Comparison of ENCODE assay signal across 8 cellular contexts in genomic region chr10:93701903-93702277, GRCh38. TPM values are rescaled to one million over a fixed set of nuclear protein-coding genes. Genes with fewer than 3 reads are reported as not detected.
DNase-seq lines count a peak whose midpoint lies in the region; ATAC-seq and TF ChIP-seq lines count a peak whose summit lies in the region.

No MANE protein-coding gene starts in this region.

- H3K27ac ChIP-seq in skeletal muscle tissue (ENCODE audit: low read depth, low read length): peak overlapping the region; percentile 80

- H3K36me3 Mint-ChIP-seq in activated T-cell treated with anti-CD3 and anti-CD28 coated beads, Interleukin-2, amount 50 U/mL, for 4 hours (ENCODE audit: insufficient read depth): peaks cover 8% of the 10 kb centered on the region

- peak overlapping the region; percentile 93 to 98 (median 96) for H3K4me3 ChIP-seq in skeletal muscle tissue (ENCODE audit: low read length in 3 of 3)

- peak overlapping the region; percentile 91 to 95 (median 95) for H3K9ac ChIP-seq in skeletal muscle tissue (ENCODE audit: low read depth in 1 of 3, low read length in 3 of 3)

- H3K4me1 Mint-ChIP-seq in activated T-cell treated with anti-CD3 and anti-CD28 coated beads, Interleukin-2, amount 50 U/mL, for 4 hours (ENCODE audit: low read depth): peaks cover 26% of the 10 kb centered on the region

- no peak for TF ChIP-seq CTCF in GM20000 (IDR thresholded peaks at IDR 0.05; ENCODE audit: extremely low read depth, missing control alignments)

- H3K27me3 Mint-ChIP-seq in activated T-cell treated with anti-CD3 and anti-CD28 coated beads, Interleukin-2, amount 50 U/mL, for 4 hours (ENCODE audit: low read depth): no peaks in the 10 kb centered on the region

- no peaks in the 10 kb centered on the region for H3K9me3 ChIP-seq in skeletal muscle tissue (ENCODE audit: control insufficient read depth in 3 of 3, low read length in 3 of 3)

- DNase-seq in ELR (ENCODE audit: low read depth) (peak; percentile 61), GM20000 (ENCODE audit: low spot score) (peak; percentile 32), HK-2 (ENCODE audit: unreplicated experiment) (peak; percentile 22), left ventricle myocardium superior (no peak), H4 (ENCODE audit: low spot score) (no peak), NCI-H1105 treated with DMSO at 0.1 percent for 48 hours (lab: John Stamatoyannopoulos, UW) (no peak)
- no peak for DNase-seq in activated T-cell treated with anti-CD3 and anti-CD28 coated beads, Interleukin-2, amount 50 U/mL, for 4 hours

- intact Hi-C loops in left ventricle myocardium superior (cut with micrococcal nuclease): no loop called here

- peaks cover 10 to 20% (median 20%) of the 10 kb centered on the region in 3 donors for H3K36me3 ChIP-seq in skeletal muscle tissue (ENCODE audit: control insufficient read depth in 3 of 3, insufficient read depth in 3 of 3, low read length in 3 of 3)

- peaks cover 5 to 15% (median 9%) of the 10 kb centered on the region in 3 donors for H3K4me1 ChIP-seq in skeletal muscle tissue (ENCODE audit: control insufficient read depth in 3 of 3, insufficient read depth in 3 of 3, low read length in 3 of 3)

- no peaks in the 10 kb centered on the region for H3K9me3 Mint-ChIP-seq in activated T-cell treated with anti-CD3 and anti-CD28 coated beads, Interleukin-2, amount 50 U/mL, for 4 hours

- no peaks in the 10 kb centered on the region for H3K27me3 ChIP-seq in skeletal muscle tissue (ENCODE audit: control insufficient read depth in 3 of 3, insufficient read depth in 3 of 3, low read length in 3 of 3)

- ATAC-seq in activated T-cell treated with anti-CD3 and anti-CD28 coated beads, Interleukin-2, amount 50 U/mL, for 4 hours: peak; percentile 19 to 24
- ATAC-seq in left ventricle myocardium superior: peak; percentile 29

- no peak overlapping the region for H3K4me3 Mint-ChIP-seq in activated T-cell treated with anti-CD3 and anti-CD28 coated beads, Interleukin-2, amount 50 U/mL, for 4 hours

RNA-seq across cellular contexts. Expression of gene FRA10AC1, which starts 0.5 kb away (rescaled TPM):
- 10 to 100 TPM; 10.1 to 11.1 (median 10.1) TPM for total RNA-seq in activated T-cell treated with anti-CD3 and anti-CD28 coated beads, Interleukin-2, amount 50 U/mL, for 4 hours
- total RNA-seq in left ventricle myocardium superior (15.5 TPM), skeletal muscle tissue (15.1 TPM)
- 0.74 and 2.0 TPM in 2 replicates for total RNA-seq in H4 (2014; rRNA removed; shearing (Covaris generic))

RNA-seq across cellular contexts. Expression of gene LGI1, which starts 55.8 kb away (rescaled TPM):
- not detected for total RNA-seq in activated T-cell treated with anti-CD3 and anti-CD28 coated beads, Interleukin-2, amount 50 U/mL, for 4 hours
- total RNA-seq in left ventricle myocardium superior: not detected
- total RNA-seq in skeletal muscle tissue: 9.4 TPM
- total RNA-seq in H4 (2014; rRNA removed; shearing (Covaris generic)): 0.08 TPM in 1 of 2 replicates, not detected in the other

Comparison
In these comparisons a context has a peak if more than half of its experiments do, and no peak if none do; other contexts are left out.
1. DNase-seq: peak in ELR (single experiment), GM20000 (single experiment) and HK-2 (single experiment); none in activated T-cell treated with anti-CD3 and anti-CD28 coated beads, Interleukin-2, amount 50 U/mL, for 4 hours (single experiment), left ventricle myocardium superior (single experiment), H4 (single experiment) and NCI-H1105 treated with DMSO at 0.1 percent for 48 hours (single experiment).